In genomic region chr20:17992224-17992637, GRCh38 we compare ENCODE assay signal across 11 cellular contexts. TPM values are rescaled to one million over a fixed set of nuclear protein-coding genes. Genes with fewer than 3 reads are reported as not detected.
DNase-seq lines count a peak whose midpoint lies in the region; ATAC-seq lines count a peak whose summit lies in the region.
"Had no signal": no experiment of that assay in that cellular context is flagged by ENCODE, and none has a peak within 500 bp of the region (broad histone marks: within the 10 kb centered on the region; RNA-seq: fewer than 3 reads in every experiment).

No MANE protein-coding gene starts in this region.

- no peaks in the 10 kb centered on the region for H3K9me3 Mint-ChIP-seq in activated CD4-positive, alpha-beta T cell treated with anti-CD3 and anti-CD28 coated beads for 36 hours (ENCODE audit: low read depth)

- no peak overlapping the region for H3K4me3 ChIP-seq in aorta (ENCODE audit: low read length in 2 of 2)
- H3K4me3 ChIP-seq: esophagus squamous epithelium had no signal

- peak overlapping the region; percentile 46 for H3K4me3 Mint-ChIP-seq in activated CD4-positive, alpha-beta T cell treated with anti-CD3 and anti-CD28 coated beads for 36 hours

- H3K4me1 ChIP-seq in aorta (ENCODE audit: control insufficient read depth in 1 of 2, insufficient read depth in 2 of 2, low read length in 2 of 2), result no peaks in the 10 kb centered on the region

- H3K27ac ChIP-seq in aorta (ENCODE audit: low read depth in 1 of 2, low read length in 2 of 2), result no peak overlapping the region
- H3K27ac ChIP-seq: esophagus squamous epithelium, parathyroid adenoma had no signal

- DNase-seq in activated CD4-positive, alpha-beta T cell treated with anti-CD3 and anti-CD28 coated beads for 36 hours, result peak; percentile 77
- no peak for DNase-seq in activated CD4-positive, alpha-beta T cell treated with anti-CD3 and anti-CD28 coated beads, Interleukin-2, amount 50 U/mL, for 1 hour
- DNase-seq in activated CD4-positive, CD25-positive, alpha-beta regulatory T cell treated with anti-CD3 and anti-CD28 coated beads, Interleukin-2, amount 50 U/mL, for 72 hours, result peak; percentile 36
- peak; percentile 11 for DNase-seq in stimulated activated CD4-positive, alpha-beta T cell treated with anti-CD3 and anti-CD28 coated beads, Interleukin-4, amount 100 ng/mL, for 1 hour
- DNase-seq in NCI-H526 (lab: John Stamatoyannopoulos, UW), result no peak
- no peak for DNase-seq in aorta
- DNase-seq: esophagus squamous epithelium, IMR-90 had no signal

- peaks cover 18% of the 10 kb centered on the region for H3K36me3 Mint-ChIP-seq in activated CD4-positive, alpha-beta T cell treated with anti-CD3 and anti-CD28 coated beads for 36 hours (ENCODE audit: low read depth)

- CTCF ChIA-PET in activated CD4-positive, alpha-beta T cell treated with anti-CD3 and anti-CD28 coated beads for 36 hours (lab: Charles Lee), result interaction anchor here (0.9 to 2.5 kb wide), 2 partner anchors 19 to 22 kb away, joined by 3 to 11 read pairs; no protein-coding TSS in a partner anchor

- H3K27ac Mint-ChIP-seq in activated CD4-positive, alpha-beta T cell treated with anti-CD3 and anti-CD28 coated beads for 36 hours, result peak overlapping the region; percentile 70

- H3K9me3 ChIP-seq in aorta (ENCODE audit: control insufficient read depth, low read length), result no peaks in the 10 kb centered on the region
- H3K9me3 ChIP-seq: esophagus squamous epithelium had no signal

- H3K4me1 Mint-ChIP-seq in activated CD4-positive, alpha-beta T cell treated with anti-CD3 and anti-CD28 coated beads for 36 hours, result peaks cover 37% of the 10 kb centered on the region

- POLR2A ChIA-PET in activated CD4-positive, alpha-beta T cell treated with anti-CD3 and anti-CD28 coated beads for 36 hours (lab: Charles Lee), result interaction anchor here (1.0 kb wide), 1 partner anchor 21 kb away, joined by 6 read pairs; no protein-coding TSS in a partner anchor

- H3K36me3 ChIP-seq in aorta (ENCODE audit: control insufficient read depth in 1 of 2, insufficient read depth in 2 of 2, low read length in 1 of 2), result peaks cover 0 to 6% of the 10 kb centered on the region in 2 donors

- 89 to 90% methylated on average over 6 of the region's 6 CpGs for WGBS in aorta, 2 donors

- intact Hi-C loops in activated CD4-positive, alpha-beta T cell treated with anti-CD3 and anti-CD28 coated beads for 36 hours (cut with DNase I, micrococcal nuclease), result loop anchor here (1.0 to 10.0 kb wide), 11 partner anchors 23 to 513 kb away; partner anchors contain the start of genes MGME1 (in 2 of the 2), BFSP1 (in 1 of the 2), KAT14 (in 1 of the 2) and PET117 (in 1 of the 2)
- intact Hi-C loops in aorta (cut with DNase I), result loop anchor here in 1 of 2 donors (10.0 kb wide), 1 partner anchor 487 kb away; no protein-coding TSS in a partner anchor

- no peaks in the 10 kb centered on the region for H3K27me3 ChIP-seq in aorta (ENCODE audit: control insufficient read depth in 1 of 2, insufficient read depth in 2 of 2, low read length in 1 of 2)
- H3K27me3 ChIP-seq: esophagus squamous epithelium had no signal

- peak; percentile 87 for ATAC-seq in activated CD4-positive, alpha-beta T cell treated with anti-CD3 and anti-CD28 coated beads for 36 hours
- ATAC-seq in GM21825 (IDR thresholded peaks at IDR 0.05; ENCODE audit: unreplicated experiment) (peak; percentile 51), aorta (ENCODE audit: low FRiP score) (no peak), HG02938 (IDR thresholded peaks at IDR 0.05; ENCODE audit: unreplicated experiment) (no peak)

- H3K27me3 Mint-ChIP-seq in activated CD4-positive, alpha-beta T cell treated with anti-CD3 and anti-CD28 coated beads for 36 hours, result no peaks in the 10 kb centered on the region

RNA-seq across cellular contexts. Expression of gene MGME1, which starts 23.4 kb away (rescaled TPM):
- total RNA-seq in activated CD4-positive, alpha-beta T cell treated with anti-CD3 and anti-CD28 coated beads for 36 hours, result 10 to 100 TPM; 24.1 to 29.7 TPM
- 10 to 100 TPM; 10.8 to 14.7 TPM for total RNA-seq in aorta
- 10 to 100 TPM in 1 of 2 donors, 1 to 10 TPM in 1; 8.8 to 13.4 TPM for polyA plus RNA-seq in aorta

RNA-seq across cellular contexts. Expression of gene SNX5, which starts 23.6 kb away (rescaled TPM):
- 100 to 1,000 TPM; 204 to 227 TPM for total RNA-seq in activated CD4-positive, alpha-beta T cell treated with anti-CD3 and anti-CD28 coated beads for 36 hours
- 10 to 100 TPM; 51.2 to 70.9 TPM for total RNA-seq in aorta
- polyA plus RNA-seq in aorta, result 10 to 100 TPM; 56.1 to 62.5 TPM

Comparison
In these comparisons a context has a peak if more than half of its experiments do, and no peak if none do; other contexts are left out.
1. DNase-seq: peak in activated CD4-positive, alpha-beta T cell treated with anti-CD3 and anti-CD28 coated beads for 36 hours (single experiment), activated CD4-positive, CD25-positive, alpha-beta regulatory T cell treated with anti-CD3 and anti-CD28 coated beads, Interleukin-2, amount 50 U/mL, for 72 hours (single experiment) and stimulated activated CD4-positive, alpha-beta T cell treated with anti-CD3 and anti-CD28 coated beads, Interleukin-4, amount 100 ng/mL, for 1 hour (single experiment); none in activated CD4-positive, alpha-beta T cell treated with anti-CD3 and anti-CD28 coated beads, Interleukin-2, amount 50 U/mL, for 1 hour (single experiment), NCI-H526 (0 of 2) and aorta (0 of 2).
2. ATAC-seq: peak in activated CD4-positive, alpha-beta T cell treated with anti-CD3 and anti-CD28 coated beads for 36 hours (single experiment) and GM21825 (single experiment); none in aorta (single experiment) and HG02938 (single experiment).